8 cellular contexts compared by ENCODE assay signal in genomic region chr12:131896811-131897270, GRCh38. TPM values are rescaled to one million over a fixed set of nuclear protein-coding genes. Genes with fewer than 3 reads are reported as not detected.
DNase-seq lines count a peak whose midpoint lies in the region; ATAC-seq and TF ChIP-seq lines count a peak whose summit lies in the region.

No MANE protein-coding gene starts in this region.

- DNase-seq in Right ventricle myocardium inferior (ENCODE audit: missing footprints) (peak; percentile 92), left ventricle myocardium superior (no peak), choroid plexus epithelial cell (ENCODE audit: low read depth) (no peak), middle frontal gyrus (ENCODE audit: extremely low spot score, low spot score) (peak; percentile 70), AML-193 (lab: John Stamatoyannopoulos, UW) (no peak)
- DNase-seq in activated CD8-positive, alpha-beta memory T cell treated with anti-CD3 and anti-CD28 coated beads for 24 hours: no peak

- ATAC-seq in Right ventricle myocardium inferior: no peak
- no peak for ATAC-seq in left ventricle myocardium superior
- no peak for ATAC-seq in GM18511 (IDR thresholded peaks at IDR 0.05; ENCODE audit: unreplicated experiment)
- no peak for ATAC-seq in HG03469 (IDR thresholded peaks at IDR 0.05; ENCODE audit: unreplicated experiment)

- TF ChIP-seq CTCF in choroid plexus epithelial cell (conservative IDR thresholded peaks at IDR 0.05; ENCODE audit: low read depth, low read length): no peak

- intact Hi-C loops in Right ventricle myocardium inferior (cut with DNase I) (loop anchor here (1.0 to 2.0 kb wide), 2 partner anchors 16 to 31 kb away; no protein-coding TSS in a partner anchor), left ventricle myocardium superior (cut with micrococcal nuclease) (no loop called here)

- H3K4me3 ChIP-seq in choroid plexus epithelial cell (ENCODE audit: low read depth, low read length): peak overlapping the region; percentile 71

RNA-seq across cellular contexts. Expression of gene ULK1, which starts 2.4 kb away (rescaled TPM):
- total RNA-seq in Right ventricle myocardium inferior (49.3 TPM), left ventricle myocardium superior (64.0 TPM)

RNA-seq across cellular contexts. Expression of gene PUS1, which starts 32.2 kb away (rescaled TPM):
- total RNA-seq in Right ventricle myocardium inferior: 9.4 TPM
- total RNA-seq in left ventricle myocardium superior: 5.6 TPM

RNA-seq across cellular contexts. Expression of gene EP400, which starts 52.9 kb away (rescaled TPM):
- total RNA-seq in Right ventricle myocardium inferior (13.9 TPM), left ventricle myocardium superior (14.8 TPM)

Comparison
In these comparisons a context has a peak if more than half of its experiments do, and no peak if none do; other contexts are left out.
1. DNase-seq: peak in Right ventricle myocardium inferior (single experiment) and middle frontal gyrus (single experiment); none in left ventricle myocardium superior (single experiment), choroid plexus epithelial cell (single experiment), AML-193 (0 of 2) and activated CD8-positive, alpha-beta memory T cell treated with anti-CD3 and anti-CD28 coated beads for 24 hours (single experiment).